ENCODE assay signal across 8 cellular contexts in the genomic region with DNA sequence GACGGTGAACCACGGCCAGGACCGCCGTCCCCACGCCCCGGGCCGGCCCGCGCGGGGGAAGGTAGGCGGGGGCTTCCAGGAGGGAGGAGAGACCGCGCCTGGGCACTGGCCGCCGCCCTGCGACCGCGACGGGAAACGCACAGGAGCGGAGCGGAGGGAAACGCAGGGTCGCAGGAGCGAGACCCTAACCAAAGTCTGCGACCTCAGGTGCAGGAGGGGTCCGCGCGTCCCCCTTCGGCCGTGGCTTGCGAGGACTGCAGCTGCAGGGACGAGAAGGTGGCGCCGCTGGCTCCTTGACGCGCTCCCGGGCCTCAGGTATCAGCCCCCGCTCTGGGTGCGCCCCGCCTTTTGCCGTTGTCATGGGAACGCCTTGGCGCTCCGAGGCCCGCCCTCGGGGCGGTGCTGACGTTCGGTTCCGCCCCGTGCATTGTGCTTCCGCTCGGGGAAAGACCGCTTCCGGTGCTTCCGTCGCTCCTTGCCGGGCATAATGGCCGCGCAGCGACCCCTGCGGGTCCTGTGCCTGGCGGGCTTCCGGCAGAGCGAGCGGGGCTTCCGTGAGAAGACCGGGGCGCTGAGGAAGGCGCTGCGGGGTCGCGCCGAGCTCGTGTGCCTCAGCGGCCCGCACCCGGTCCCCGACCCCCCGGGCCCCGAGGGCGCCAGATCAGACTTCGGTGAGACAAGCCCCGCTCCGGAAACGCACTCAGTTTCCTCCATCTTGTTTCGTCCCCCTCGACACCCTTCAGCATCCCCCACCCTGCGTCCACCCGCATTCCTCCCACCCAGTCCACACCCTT. TPM values are rescaled to one million over a fixed set of nuclear protein-coding genes. Genes with fewer than 3 reads are reported as not detected.
DNase-seq lines count a peak whose midpoint lies in the region; ATAC-seq, FAIRE-seq and TF ChIP-seq lines count a peak whose summit lies in the region.

Gene OVCA2 (plus strand): TSS at position 462 of the 794 bp plus-strand sequence. CDS start 26 bp downstream, at position 488.

- peak; percentile 89 for ATAC-seq in GM18867 (IDR thresholded peaks at IDR 0.05; ENCODE audit: unreplicated experiment)
- peak; percentile 87 for ATAC-seq in HG03103 (IDR thresholded peaks at IDR 0.05; ENCODE audit: low read depth, unreplicated experiment)

- in situ Hi-C loops in ACHN (cut with HindIII; ENCODE audit: low pct_ligation_motif_present, low pct_unique_long_range_greater_than_20kb, low sequenced_read_pairs) = loop anchor here (25.0 kb wide), 1 partner anchor 154 kb away; no protein-coding TSS in a partner anchor

- TF ChIP-seq CTCF in WI38 (IDR thresholded peaks at IDR 0.05; ENCODE audit: low read depth, low read length) (peak; percentile 42), bronchial epithelial cell (IDR thresholded peaks at IDR 0.05; ENCODE audit: insufficient read depth, low read length, severe bottlenecking) (peak; percentile 69)

- peaks cover 17% of the 10 kb centered on the region for H3K36me3 ChIP-seq in bronchial epithelial cell (ENCODE audit: control insufficient read depth, insufficient read depth, low read length)

- no peaks in the 10 kb centered on the region for H3K27me3 ChIP-seq in bronchial epithelial cell (ENCODE audit: control insufficient read depth, insufficient read depth, low read length)

- H3K4me3 ChIP-seq in WI38 (ENCODE audit: low read depth, low read length) (peak within 1 kb of the TSS; percentile 68), bronchial epithelial cell (ENCODE audit: low read depth, low read length) (peak within 1 kb of the TSS; percentile 92)

- FAIRE-seq in bronchial epithelial cell (lab: Jason Lieb, UNC) = peak; percentile 60

- DNase-seq in ACHN = peak; percentile 97
- DNase-seq in NCI-H2227 (lab: John Stamatoyannopoulos, UW; ENCODE audit: unreplicated experiment) = peak; percentile 97
- peak; percentile 85 for DNase-seq in bronchial epithelial cell (ENCODE audit: low read depth)
- DNase-seq in inferior parietal cortex (ENCODE audit: extremely low spot score) = peak; percentile 96
- peak; percentile 96 for DNase-seq in stimulated activated CD4-positive, alpha-beta T cell treated with anti-CD3 and anti-CD28 coated beads, Interleukin-12 subunit alpha, Interleukin-12 subunit beta, amount 100 ng/mL, for 24 hours (ENCODE audit: low read depth in 2 of 2)

RNA-seq across cellular contexts. Expression of gene OVCA2, which starts in this region (rescaled TPM):
- total RNA-seq in bronchial epithelial cell = 54.4 and 69.0 TPM in 2 replicates

Comparison
In these comparisons a context has a peak if more than half of its experiments do, and no peak if none do; other contexts are left out.
1. Peak in every context shown above with its lines: DNase-seq, ATAC-seq and H3K4me3 ChIP-seq.